Comparison of ENCODE assay signal across 9 cellular contexts in genomic region chr20:1800777-1801176, GRCh38.
DNase-seq lines count a peak whose midpoint lies in the region; ATAC-seq and TF ChIP-seq lines count a peak whose summit lies in the region.
"Had no signal": no experiment of that assay in that cellular context is flagged by ENCODE, and none has a peak within 500 bp of the region (broad histone marks: within the 10 kb centered on the region; RNA-seq: fewer than 3 reads in every experiment).

No MANE protein-coding gene starts in this region.

- no peak overlapping the region for H3K4me2 ChIP-seq in osteoblast (ENCODE audit: insufficient read depth, low read length)

- H3K9me3 ChIP-seq in osteoblast (ENCODE audit: low read depth, low read length), result no peaks in the 10 kb centered on the region
- H3K9me3 ChIP-seq: stomach had no signal

- no peaks in the 10 kb centered on the region for H3K36me3 ChIP-seq in osteoblast (ENCODE audit: insufficient read depth, low read length)
- H3K36me3 ChIP-seq: stomach had no signal

- CTCF ChIA-PET in activated CD8-positive, alpha-beta memory T cell treated with anti-CD3 and anti-CD28 coated beads, Interleukin-2, amount 10 ng/mL, durations not matched to agents 7 days and 5 days (lab: Charles Lee), result interaction anchor here (1.4 to 2.0 kb wide), 3 partner anchors 23 to 328 kb away, joined by 3 to 10 read pairs (median 4); no protein-coding TSS in a partner anchor

- H3K36me3 Mint-ChIP-seq in chondrocyte (ENCODE audit: low read depth), result no peaks in the 10 kb centered on the region
- H3K36me3 Mint-ChIP-seq in activated CD8-positive, alpha-beta memory T cell treated with anti-CD3 and anti-CD28 coated beads, Interleukin-2, amount 10 ng/mL, durations not matched to agents 7 days and 5 days, result no peaks in the 10 kb centered on the region

- peaks cover 12% of the 10 kb centered on the region for H3K4me1 ChIP-seq in osteoblast (ENCODE audit: insufficient read depth, low read length)

- H3K4me3 ChIP-seq in GM12864 (ENCODE audit: low read depth, low read length) (no peak overlapping the region), osteoblast (ENCODE audit: insufficient read depth, low read length) (no peak overlapping the region)
- H3K4me3 ChIP-seq: stomach had no signal

- H3K27ac ChIP-seq in osteoblast (ENCODE audit: low read depth, low read length), result no peak overlapping the region
- H3K27ac ChIP-seq: stomach had no signal

- no peaks in the 10 kb centered on the region for H4K20me1 ChIP-seq in osteoblast (ENCODE audit: insufficient read depth, low read length)

- no peaks in the 10 kb centered on the region for H3K79me2 ChIP-seq in osteoblast (ENCODE audit: insufficient read depth, low read length)

- DNase-seq in GM12864 (ENCODE audit: low read depth), result no peak
- DNase-seq in NCI-H748 treated with DMSO at 0.1 percent for 48 hours (lab: John Stamatoyannopoulos, UW), result peak; percentile 50
- DNase-seq in chondrocyte (ENCODE audit: low spot score), result no peak
- DNase-seq in osteoblast (ENCODE audit: insufficient read length, low spot score, missing footprints), result no peak
- DNase-seq in activated CD8-positive, alpha-beta memory T cell treated with anti-CD3 and anti-CD28 coated beads, Interleukin-2, amount 10 ng/mL, durations not matched to agents 7 days and 5 days, result no peak
- no peak for DNase-seq in HUDEP-2 (lab: John Stamatoyannopoulos, UW; ENCODE audit: unreplicated experiment in 76 of 76)
- DNase-seq: stomach had no signal

- TF ChIP-seq CTCF in GM12864 (IDR thresholded peaks at IDR 0.05; ENCODE audit: low read depth, low read length, missing control alignments) (peak; percentile 16), chondrocyte (IDR thresholded peaks at IDR 0.05) (peak; percentile 80), osteoblast (IDR thresholded peaks at IDR 0.05; ENCODE audit: extremely low read depth, low read depth, low read length) (peak; percentile 56)

- H3K27me3 ChIP-seq in osteoblast (ENCODE audit: insufficient read depth, low read length), result peaks cover 7% of the 10 kb centered on the region

- H3K27ac Mint-ChIP-seq in chondrocyte (ENCODE audit: unreplicated experiment), result no peak overlapping the region
- no peak overlapping the region for H3K27ac Mint-ChIP-seq in activated CD8-positive, alpha-beta memory T cell treated with anti-CD3 and anti-CD28 coated beads, Interleukin-2, amount 10 ng/mL, durations not matched to agents 7 days and 5 days

- ATAC-seq in HG03457 (IDR thresholded peaks at IDR 0.05; ENCODE audit: unreplicated experiment), result no peak
- no peak for ATAC-seq in activated CD8-positive, alpha-beta memory T cell treated with anti-CD3 and anti-CD28 coated beads, Interleukin-2, amount 10 ng/mL, durations not matched to agents 7 days and 5 days
- ATAC-seq in GM18502 (IDR thresholded peaks at IDR 0.05; ENCODE audit: poor library complexity, unreplicated experiment), result no peak

- no peaks in the 10 kb centered on the region for H3K9me3 Mint-ChIP-seq in chondrocyte (ENCODE audit: low read depth)
- no peaks in the 10 kb centered on the region for H3K9me3 Mint-ChIP-seq in activated CD8-positive, alpha-beta memory T cell treated with anti-CD3 and anti-CD28 coated beads, Interleukin-2, amount 10 ng/mL, durations not matched to agents 7 days and 5 days (ENCODE audit: low read depth)

- no peaks in the 10 kb centered on the region for H3K27me3 Mint-ChIP-seq in chondrocyte (ENCODE audit: low read depth)
- peaks cover 62% of the 10 kb centered on the region for H3K27me3 Mint-ChIP-seq in activated CD8-positive, alpha-beta memory T cell treated with anti-CD3 and anti-CD28 coated beads, Interleukin-2, amount 10 ng/mL, durations not matched to agents 7 days and 5 days

- no peak overlapping the region for H2AFZ ChIP-seq in osteoblast (ENCODE audit: low read length)

- peaks cover 33% of the 10 kb centered on the region for H3K4me1 Mint-ChIP-seq in chondrocyte (ENCODE audit: low read depth)
- H3K4me1 Mint-ChIP-seq in activated CD8-positive, alpha-beta memory T cell treated with anti-CD3 and anti-CD28 coated beads, Interleukin-2, amount 10 ng/mL, durations not matched to agents 7 days and 5 days, result peaks cover 9% of the 10 kb centered on the region

- H3K4me3 Mint-ChIP-seq in chondrocyte (ENCODE audit: unreplicated experiment), result no peak overlapping the region
- H3K4me3 Mint-ChIP-seq in activated CD8-positive, alpha-beta memory T cell treated with anti-CD3 and anti-CD28 coated beads, Interleukin-2, amount 10 ng/mL, durations not matched to agents 7 days and 5 days, result no peak overlapping the region

Comparison
In these comparisons a context has a peak if more than half of its experiments do, and no peak if none do; other contexts are left out.
1. CTCF ChIP-seq: peak in every context shown above with its lines; median percentile 80 in chondrocyte; 56 in osteoblast; 16 in GM12864.